ENCODE assay signal across 9 cellular contexts in genomic region chr1:59699227-59699847, GRCh38.
DNase-seq lines count a peak whose midpoint lies in the region; ATAC-seq and TF ChIP-seq lines count a peak whose summit lies in the region.
"Had no signal": no experiment of that assay in that cellular context is flagged by ENCODE, and none has a peak within 500 bp of the region (broad histone marks: within the 10 kb centered on the region; RNA-seq: fewer than 3 reads in every experiment).

No MANE protein-coding gene starts in this region.

- H3K36me3 Mint-ChIP-seq in activated T-helper 2 cell treated with anti-CD3 and anti-CD28 coated beads, Interferon-gamma antibody, Interleukin-2, Interleukin-4, amounts not matched to agents 10 μg/mL and 5 μg/mL and 100 μg/mL, durations not matched to agents 14 hours and 24 hours and 36 hours (ENCODE audit: low read depth) = peaks cover 8% of the 10 kb centered on the region

- no peak overlapping the region for H3K4me3 ChIP-seq in BE2C (ENCODE audit: low read depth, low read length)
- H3K4me3 ChIP-seq in right atrium auricular region = no peak overlapping the region
- H3K4me3 ChIP-seq in skeletal muscle tissue (ENCODE audit: low read length in 3 of 3) = no peak overlapping the region

- peak overlapping the region; percentile 28 to 71 (median 52) for H3K9ac ChIP-seq in skeletal muscle tissue (ENCODE audit: low read depth in 1 of 3, low read length in 3 of 3)

- no peak overlapping the region for H3K4me3 Mint-ChIP-seq in activated T-helper 2 cell treated with anti-CD3 and anti-CD28 coated beads, Interferon-gamma antibody, Interleukin-2, Interleukin-4, amounts not matched to agents 10 μg/mL and 5 μg/mL and 100 μg/mL, durations not matched to agents 14 hours and 24 hours and 36 hours (ENCODE audit: low read depth)

- H3K9me3 Mint-ChIP-seq in activated T-helper 2 cell treated with anti-CD3 and anti-CD28 coated beads, Interferon-gamma antibody, Interleukin-2, Interleukin-4, amounts not matched to agents 10 μg/mL and 5 μg/mL and 100 μg/mL, durations not matched to agents 14 hours and 24 hours and 36 hours = no peaks in the 10 kb centered on the region
- H3K9me3 Mint-ChIP-seq: IgD-negative memory B cell had no signal

- DNase-seq in BE2C (no peak), GM13977 (ENCODE audit: low spot score) (peak; percentile 36), NCI-H446 treated with DMSO at 0.1 percent for 48 hours (lab: John Stamatoyannopoulos, UW) (peak; percentile 55), right atrium auricular region (ENCODE audit: low spot score) (no peak), activated T-cell treated with anti-CD3 and anti-CD28 coated beads for 4 hours (no peak)
- peak; percentile 13 for DNase-seq in activated T-helper 2 cell treated with anti-CD3 and anti-CD28 coated beads, Interferon-gamma antibody, Interleukin-2, Interleukin-4, amounts not matched to agents 10 μg/mL and 5 μg/mL and 100 μg/mL, durations not matched to agents 14 hours and 24 hours and 36 hours (ENCODE audit: low spot score)

- H3K27ac ChIP-seq in right atrium auricular region (no peak overlapping the region), skeletal muscle tissue (ENCODE audit: low read depth, low read length) (peak overlapping the region; percentile 78)

- H3K27me3 ChIP-seq in BE2C (no peaks in the 10 kb centered on the region), right atrium auricular region (no peaks in the 10 kb centered on the region), skeletal muscle tissue (ENCODE audit: control insufficient read depth in 3 of 3, insufficient read depth in 3 of 3, low read length in 3 of 3) (no peaks in the 10 kb centered on the region)

- H3K4me1 Mint-ChIP-seq in activated T-helper 2 cell treated with anti-CD3 and anti-CD28 coated beads, Interferon-gamma antibody, Interleukin-2, Interleukin-4, amounts not matched to agents 10 μg/mL and 5 μg/mL and 100 μg/mL, durations not matched to agents 14 hours and 24 hours and 36 hours (ENCODE audit: low read depth) = peaks cover 26% of the 10 kb centered on the region

- H3K27me3 Mint-ChIP-seq in activated T-helper 2 cell treated with anti-CD3 and anti-CD28 coated beads, Interferon-gamma antibody, Interleukin-2, Interleukin-4, amounts not matched to agents 10 μg/mL and 5 μg/mL and 100 μg/mL, durations not matched to agents 14 hours and 24 hours and 36 hours (ENCODE audit: low read depth) = no peaks in the 10 kb centered on the region
- H3K27me3 Mint-ChIP-seq: IgD-negative memory B cell had no signal

- in situ Hi-C loops in GM13977 (cut with MboI; ENCODE audit: low pct_unique_long_range_greater_than_20kb, low sequenced_read_pairs, unreplicated experiment) = no loop called here

- TF ChIP-seq CTCF in BE2C (IDR thresholded peaks at IDR 0.05; ENCODE audit: low read depth, low read length) (peak; percentile 83), GM13977 (IDR thresholded peaks at IDR 0.05; ENCODE audit: extremely low read depth, insufficient read depth, missing control alignments) (peak; percentile 80), right atrium auricular region (IDR thresholded peaks at IDR 0.05) (peak; percentile 79 to 94)

- H3K4me1 ChIP-seq in BE2C (no peaks in the 10 kb centered on the region), right atrium auricular region (peaks cover 0 to 33% of the 10 kb centered on the region in 2 donors), skeletal muscle tissue (ENCODE audit: control insufficient read depth in 3 of 3, insufficient read depth in 3 of 3, low read length in 3 of 3) (peaks cover 16 to 52% (median 21%) of the 10 kb centered on the region in 3 donors)

- intact Hi-C loops in activated T-helper 2 cell treated with anti-CD3 and anti-CD28 coated beads, Interferon-gamma antibody, Interleukin-2, Interleukin-4, amounts not matched to agents 10 μg/mL and 5 μg/mL and 100 μg/mL, durations not matched to agents 14 hours and 24 hours and 36 hours (cut with micrococcal nuclease) = loop anchor here (1.0 to 5.0 kb wide), 6 partner anchors 222 to 959 kb away; partner anchors contain the start of gene FGGY

- no peak overlapping the region for H3K27ac Mint-ChIP-seq in activated T-helper 2 cell treated with anti-CD3 and anti-CD28 coated beads, Interferon-gamma antibody, Interleukin-2, Interleukin-4, amounts not matched to agents 10 μg/mL and 5 μg/mL and 100 μg/mL, durations not matched to agents 14 hours and 24 hours and 36 hours

- H3K9me3 ChIP-seq in BE2C (no peaks in the 10 kb centered on the region), right atrium auricular region (no peaks in the 10 kb centered on the region), skeletal muscle tissue (ENCODE audit: control insufficient read depth in 3 of 3, low read length in 3 of 3) (no peaks in the 10 kb centered on the region)

- H3K36me3 ChIP-seq in BE2C (no peaks in the 10 kb centered on the region), right atrium auricular region (no peaks in the 10 kb centered on the region), skeletal muscle tissue (ENCODE audit: control insufficient read depth in 3 of 3, insufficient read depth in 3 of 3, low read length in 3 of 3) (no peaks in the 10 kb centered on the region)

- no peak for ATAC-seq in GM19452 (IDR thresholded peaks at IDR 0.05; ENCODE audit: unreplicated experiment)

Comparison
In these comparisons a context has a peak if more than half of its experiments do, and no peak if none do; other contexts are left out.
1. DNase-seq: peak in GM13977 (single experiment), NCI-H446 treated with DMSO at 0.1 percent for 48 hours (single experiment) and activated T-helper 2 cell treated with anti-CD3 and anti-CD28 coated beads, Interferon-gamma antibody, Interleukin-2, Interleukin-4, amounts not matched to agents 10 μg/mL and 5 μg/mL and 100 μg/mL, durations not matched to agents 14 hours and 24 hours and 36 hours (single experiment); none in BE2C (single experiment), right atrium auricular region (single experiment) and activated T-cell treated with anti-CD3 and anti-CD28 coated beads for 4 hours (single experiment).
2. Peak in every context shown above with its lines, with median percentiles within 50 percentile points of each other: CTCF ChIP-seq.